18 cellular contexts compared by ENCODE assay signal in genomic region chr9:88996046-88997005, GRCh38.
"Had no signal": no experiment of that assay in that cellular context is flagged by ENCODE, and none has a peak within 500 bp of the region (broad histone marks: within the 10 kb centered on the region; RNA-seq: fewer than 3 reads in every experiment).

No MANE protein-coding gene starts in this region.

- H3K27ac ChIP-seq: lower lobe of right lung, suprapubic skin had no signal

- H3K9me3 Mint-ChIP-seq: activated naive CD4-positive, alpha-beta T cell treated with anti-CD3 and anti-CD28 coated beads for 36 hours; activated naive CD8-positive, alpha-beta T cell treated with anti-CD3 and anti-CD28 coated beads, Interleukin-2, amount 50 U/mL, for 24 hours; activated T-cell treated with anti-CD3 and anti-CD28 coated beads, Interleukin-2, amount 50 U/mL, for 4 hours; nephron progenitor cell; stimulated activated naive CD8-positive, alpha-beta T cell treated with anti-CD3 and anti-CD28 coated beads, Interleukin-15, amount 100 ng/mL, for 72 hours; T-helper 2 cell treated with Interferon-gamma antibody and Interleukin-4, amounts not matched to agents 5 μg/mL and 100 μg/mL, for 36 hours had no signal

- H3K4me3 Mint-ChIP-seq: activated naive CD4-positive, alpha-beta T cell treated with anti-CD3 and anti-CD28 coated beads for 36 hours; activated naive CD8-positive, alpha-beta T cell treated with anti-CD3 and anti-CD28 coated beads, Interleukin-2, amount 50 U/mL, for 24 hours; activated T-cell treated with anti-CD3 and anti-CD28 coated beads, Interleukin-2, amount 50 U/mL, for 4 hours; stimulated activated naive CD8-positive, alpha-beta T cell treated with anti-CD3 and anti-CD28 coated beads, Interleukin-15, amount 100 ng/mL, for 72 hours; T-helper 2 cell treated with Interferon-gamma antibody and Interleukin-4, amounts not matched to agents 5 μg/mL and 100 μg/mL, for 36 hours had no signal

- H3K36me3 ChIP-seq: lower lobe of right lung, suprapubic skin had no signal

- H3K4me3 ChIP-seq: lower lobe of right lung, suprapubic skin had no signal

- H3K27ac Mint-ChIP-seq: activated naive CD4-positive, alpha-beta T cell treated with anti-CD3 and anti-CD28 coated beads for 36 hours; activated naive CD8-positive, alpha-beta T cell treated with anti-CD3 and anti-CD28 coated beads, Interleukin-2, amount 50 U/mL, for 24 hours; stimulated activated naive CD8-positive, alpha-beta T cell treated with anti-CD3 and anti-CD28 coated beads, Interleukin-15, amount 100 ng/mL, for 72 hours; T-helper 2 cell treated with Interferon-gamma antibody and Interleukin-4, amounts not matched to agents 5 μg/mL and 100 μg/mL, for 36 hours had no signal

- H3K9ac ChIP-seq: SK-N-SH had no signal

- H3K4me2 ChIP-seq: SK-N-SH had no signal

- ATAC-seq: activated naive CD8-positive, alpha-beta T cell treated with anti-CD3 and anti-CD28 coated beads, Interleukin-2, amount 50 U/mL, for 24 hours; activated T-cell treated with anti-CD3 and anti-CD28 coated beads, Interleukin-2, amount 50 U/mL, for 4 hours; left cardiac atrium; lower lobe of right lung; stimulated activated naive CD8-positive, alpha-beta T cell treated with anti-CD3 and anti-CD28 coated beads, Interleukin-15, amount 100 ng/mL, for 72 hours had no signal

- DNase-seq: activated CD4-positive, alpha-beta T cell treated with anti-CD3 and anti-CD28 coated beads, Interleukin-2, amount 50 U/mL, for 4 hours; activated naive CD4-positive, alpha-beta T cell treated with anti-CD3 and anti-CD28 coated beads for 36 hours; activated naive CD8-positive, alpha-beta T cell treated with anti-CD3 and anti-CD28 coated beads, Interleukin-2, amount 50 U/mL, for 24 hours; activated T-cell treated with anti-CD3 and anti-CD28 coated beads, Interleukin-2, amount 50 U/mL, for 4 hours; aorta; erythroblast; left cardiac atrium; lower lobe of right lung; midbrain; nephron progenitor cell; occipital lobe; retina; SK-N-SH; stimulated activated CD4-positive, alpha-beta T cell treated with anti-CD3 and anti-CD28 coated beads, Interleukin-2, amount 100 ng/mL, for 48 hours; stimulated activated naive CD8-positive, alpha-beta T cell treated with anti-CD3 and anti-CD28 coated beads, Interleukin-15, amount 100 ng/mL, for 72 hours; trophoblast cell had no signal

- H3K9me3 ChIP-seq: lower lobe of right lung, SK-N-SH, suprapubic skin had no signal
